ENCODE assay signal across 17 cellular contexts in genomic region chr2:167462379-167462778, GRCh38.
DNase-seq lines count a peak whose midpoint lies in the region; ATAC-seq and TF ChIP-seq lines count a peak whose summit lies in the region.
"Had no signal": no experiment of that assay in that cellular context is flagged by ENCODE, and none has a peak within 500 bp of the region (broad histone marks: within the 10 kb centered on the region; RNA-seq: fewer than 3 reads in every experiment).

No MANE protein-coding gene starts in this region.

- H3K36me3 ChIP-seq in SK-N-SH (replicated peaks in 1 of 2; ENCODE audit: control insufficient read depth in 1 of 2, insufficient read depth in 2 of 2, low read length in 1 of 2) = no peaks in the 10 kb centered on the region
- H3K36me3 ChIP-seq: BLaER1 treated with 17β-estradiol and CSF1 and Interleukin-3, amounts not matched to agents 10 nM and 100 nM had no signal

- no peaks in the 10 kb centered on the region for H4K20me1 ChIP-seq in SK-N-SH (ENCODE audit: insufficient read depth)
- H4K20me1 ChIP-seq: BLaER1 treated with 17β-estradiol and CSF1 and Interleukin-3, amounts not matched to agents 10 nM and 100 nM had no signal

- no peak overlapping the region for H3K4me2 ChIP-seq in SK-N-SH
- H3K4me2 ChIP-seq: A549; BLaER1 treated with 17β-estradiol and CSF1 and Interleukin-3, amounts not matched to agents 10 nM and 100 nM had no signal

- H3K27ac Mint-ChIP-seq in activated CD4-positive, alpha-beta memory T cell treated with anti-CD3 and anti-CD28 coated beads, Interleukin-2, amount 10 ng/mL, durations not matched to agents 7 days and 5 days = no peak overlapping the region
- H3K27ac Mint-ChIP-seq: B cell; CD4-positive, alpha-beta T cell; CD8-positive, alpha-beta T cell had no signal

- no peaks in the 10 kb centered on the region for H3K9me3 Mint-ChIP-seq in activated CD4-positive, alpha-beta memory T cell treated with anti-CD3 and anti-CD28 coated beads, Interleukin-2, amount 10 ng/mL, durations not matched to agents 7 days and 5 days

- H3K79me2 ChIP-seq in SK-N-SH (ENCODE audit: insufficient read depth) = no peaks in the 10 kb centered on the region

- TF ChIP-seq RAD21 in SK-N-SH (IDR thresholded peaks at IDR 0.05; ENCODE audit: low read length) = no peak

- H3K4me3 ChIP-seq in SK-N-SH (ENCODE audit: low read depth in 2 of 2, low read length in 1 of 2) = no peak overlapping the region
- H3K4me3 ChIP-seq: A549; BLaER1 treated with 17β-estradiol and CSF1 and Interleukin-3, amounts not matched to agents 10 nM and 100 nM had no signal

- WGBS in SK-N-SH (ENCODE audit: low lambda C conversion rate) = 58% methylated on average over 3 of the region's 3 CpGs

- no peaks in the 10 kb centered on the region for H3F3A ChIP-seq in SK-N-SH (replicated peaks; ENCODE audit: insufficient read depth)

- TF ChIP-seq CTCF in SK-N-SH (IDR thresholded peaks at IDR 0.05) = no peak

- POLR2A ChIA-PET in SK-N-SH (lab: Yijun Ruan, JAX) = no interaction called here
- POLR2A ChIA-PET in activated CD4-positive, alpha-beta memory T cell treated with anti-CD3 and anti-CD28 coated beads, Interleukin-2, amount 10 ng/mL, durations not matched to agents 7 days and 5 days (lab: Charles Lee) = no interaction called here

- peaks cover 8% of the 10 kb centered on the region for H3K9me3 ChIP-seq in SK-N-SH
- H3K9me3 ChIP-seq: A549 had no signal

- no peak for ATAC-seq in SK-N-SH treated with all-trans-retinoic acid at 6 μM for 48 hours
- ATAC-seq: A549; CD8-positive, alpha-beta T cell had no signal

- no peaks in the 10 kb centered on the region for H3K9me2 ChIP-seq in SK-N-SH

- no peaks in the 10 kb centered on the region for H3K4me1 ChIP-seq in SK-N-SH (ENCODE audit: control insufficient read depth in 1 of 2, insufficient read depth in 2 of 2, low read depth in 1 of 2, low read length in 1 of 2)
- H3K4me1 ChIP-seq: A549; BLaER1 treated with 17β-estradiol and CSF1 and Interleukin-3, amounts not matched to agents 10 nM and 100 nM; Caco-2 had no signal

- H3K36me3 Mint-ChIP-seq in activated CD4-positive, alpha-beta memory T cell treated with anti-CD3 and anti-CD28 coated beads, Interleukin-2, amount 10 ng/mL, durations not matched to agents 7 days and 5 days (ENCODE audit: low read depth) = no peaks in the 10 kb centered on the region
- H3K36me3 Mint-ChIP-seq: CD8-positive, alpha-beta T cell had no signal

- CTCF ChIA-PET in SK-N-SH (lab: Yijun Ruan, JAX) = no interaction called here
- CTCF ChIA-PET in activated CD4-positive, alpha-beta memory T cell treated with anti-CD3 and anti-CD28 coated beads, Interleukin-2, amount 10 ng/mL, durations not matched to agents 7 days and 5 days (lab: Charles Lee) = no interaction called here

- DNase-seq in SK-N-SH (no peak), SK-N-DZ (ENCODE audit: low spot score) (peak; percentile 40), RKO (ENCODE audit: low spot score) (no peak)
- no peak for DNase-seq in activated CD4-positive, alpha-beta memory T cell treated with anti-CD3 and anti-CD28 coated beads, Interleukin-2, amount 10 ng/mL, durations not matched to agents 7 days and 5 days
- DNase-seq: AML-193; Caco-2; Calu3; CD4-positive, alpha-beta T cell; CD8-positive, alpha-beta T cell; DMS79 treated with DMSO at 0.1 percent for 48 hours; GF-D8 had no signal

- H3K27me3 ChIP-seq in SK-N-SH (ENCODE audit: insufficient read depth) = no peaks in the 10 kb centered on the region
- H3K27me3 ChIP-seq: BLaER1 treated with 17β-estradiol and CSF1 and Interleukin-3, amounts not matched to agents 10 nM and 100 nM had no signal

- H3K27ac ChIP-seq in SK-N-SH (ENCODE audit: low read depth in 2 of 2, low read length in 1 of 2) = no peak overlapping the region
- H3K27ac ChIP-seq: 22Rv1; A549; BLaER1 treated with 17β-estradiol and CSF1 and Interleukin-3, amounts not matched to agents 10 nM and 100 nM; C4-2B had no signal

- H2AFZ ChIP-seq in SK-N-SH (ENCODE audit: low read depth) = no peak overlapping the region

- TF ChIP-seq EP300 in SK-N-SH (IDR thresholded peaks at IDR 0.05; ENCODE audit: borderline replicate concordance in 1 of 2, low read depth in 1 of 2, low read length in 1 of 2) = no peak

- H3K4me1 Mint-ChIP-seq in activated CD4-positive, alpha-beta memory T cell treated with anti-CD3 and anti-CD28 coated beads, Interleukin-2, amount 10 ng/mL, durations not matched to agents 7 days and 5 days = no peaks in the 10 kb centered on the region
- H3K4me1 Mint-ChIP-seq: B cell had no signal

- H3K27me3 Mint-ChIP-seq in activated CD4-positive, alpha-beta memory T cell treated with anti-CD3 and anti-CD28 coated beads, Interleukin-2, amount 10 ng/mL, durations not matched to agents 7 days and 5 days = no peaks in the 10 kb centered on the region
- H3K27me3 Mint-ChIP-seq: B cell; CD4-positive, alpha-beta T cell had no signal

- H3K9ac ChIP-seq in SK-N-SH = no peak overlapping the region
- H3K9ac ChIP-seq: BLaER1 treated with 17β-estradiol and CSF1 and Interleukin-3, amounts not matched to agents 10 nM and 100 nM had no signal

- H3K4me3 Mint-ChIP-seq in activated CD4-positive, alpha-beta memory T cell treated with anti-CD3 and anti-CD28 coated beads, Interleukin-2, amount 10 ng/mL, durations not matched to agents 7 days and 5 days = no peak overlapping the region
- H3K4me3 Mint-ChIP-seq: B cell; CD4-positive, alpha-beta T cell; CD8-positive, alpha-beta T cell had no signal

TF ChIP-seq in SK-N-SH treated with all-trans-retinoic acid at 6 μM for 48 hours, 23 proteins besides CTCF, POLR2A, EP300 and RAD21:
- TF ChIP-seq ZFP3 (CRISPR knock-in tag; IDR thresholded peaks at IDR 0.05) (peak; percentile 96), ESRRG (CRISPR knock-in tag; IDR thresholded peaks at IDR 0.05) (no peak), CSDC2 (CRISPR knock-in tag; IDR thresholded peaks at IDR 0.05) (no peak), POU6F1 (CRISPR knock-in tag; IDR thresholded peaks at IDR 0.05; ENCODE audit: borderline replicate concordance, low read depth) (no peak), PPARA (CRISPR knock-in tag; IDR thresholded peaks at IDR 0.05; ENCODE audit: borderline replicate concordance) (no peak), ZNF70 (CRISPR knock-in tag; IDR thresholded peaks at IDR 0.05) (no peak), RARB (CRISPR knock-in tag; IDR thresholded peaks at IDR 0.05) (no peak), GLIS3 (CRISPR knock-in tag; IDR thresholded peaks at IDR 0.05) (no peak)

TF ChIP-seq in SK-N-SH, 30 proteins besides CTCF, POLR2A, EP300 and RAD21:
- no peak for TF ChIP-seq JUND (IDR thresholded peaks at IDR 0.05)
- no peak for TF ChIP-seq PBX3 (IDR thresholded peaks at IDR 0.05)
- no peak for TF ChIP-seq GATA2 (CRISPR knock-in tag; IDR thresholded peaks at IDR 0.05)
- no peak for TF ChIP-seq CHD2 (IDR thresholded peaks at IDR 0.05; ENCODE audit: low read length, partially characterized antibody)
- TF ChIP-seq SIN3A (IDR thresholded peaks at IDR 0.05; ENCODE audit: borderline replicate concordance, low read depth, low read length) = no peak
- no peak for TF ChIP-seq NFIC (IDR thresholded peaks at IDR 0.05; ENCODE audit: borderline replicate concordance)
- TF ChIP-seq SMC3 (IDR thresholded peaks at IDR 0.05; ENCODE audit: low read depth, low read length) = no peak
- no peak for TF ChIP-seq YY1 (IDR thresholded peaks at IDR 0.05; ENCODE audit: low read depth)
- TF ChIP-seq FOXJ3 (CRISPR knock-in tag; IDR thresholded peaks at IDR 0.05) = no peak
- TF ChIP-seq FOSL2 (IDR thresholded peaks at IDR 0.05; ENCODE audit: borderline replicate concordance, low read depth) = no peak
- TF ChIP-seq, protein P1, sequence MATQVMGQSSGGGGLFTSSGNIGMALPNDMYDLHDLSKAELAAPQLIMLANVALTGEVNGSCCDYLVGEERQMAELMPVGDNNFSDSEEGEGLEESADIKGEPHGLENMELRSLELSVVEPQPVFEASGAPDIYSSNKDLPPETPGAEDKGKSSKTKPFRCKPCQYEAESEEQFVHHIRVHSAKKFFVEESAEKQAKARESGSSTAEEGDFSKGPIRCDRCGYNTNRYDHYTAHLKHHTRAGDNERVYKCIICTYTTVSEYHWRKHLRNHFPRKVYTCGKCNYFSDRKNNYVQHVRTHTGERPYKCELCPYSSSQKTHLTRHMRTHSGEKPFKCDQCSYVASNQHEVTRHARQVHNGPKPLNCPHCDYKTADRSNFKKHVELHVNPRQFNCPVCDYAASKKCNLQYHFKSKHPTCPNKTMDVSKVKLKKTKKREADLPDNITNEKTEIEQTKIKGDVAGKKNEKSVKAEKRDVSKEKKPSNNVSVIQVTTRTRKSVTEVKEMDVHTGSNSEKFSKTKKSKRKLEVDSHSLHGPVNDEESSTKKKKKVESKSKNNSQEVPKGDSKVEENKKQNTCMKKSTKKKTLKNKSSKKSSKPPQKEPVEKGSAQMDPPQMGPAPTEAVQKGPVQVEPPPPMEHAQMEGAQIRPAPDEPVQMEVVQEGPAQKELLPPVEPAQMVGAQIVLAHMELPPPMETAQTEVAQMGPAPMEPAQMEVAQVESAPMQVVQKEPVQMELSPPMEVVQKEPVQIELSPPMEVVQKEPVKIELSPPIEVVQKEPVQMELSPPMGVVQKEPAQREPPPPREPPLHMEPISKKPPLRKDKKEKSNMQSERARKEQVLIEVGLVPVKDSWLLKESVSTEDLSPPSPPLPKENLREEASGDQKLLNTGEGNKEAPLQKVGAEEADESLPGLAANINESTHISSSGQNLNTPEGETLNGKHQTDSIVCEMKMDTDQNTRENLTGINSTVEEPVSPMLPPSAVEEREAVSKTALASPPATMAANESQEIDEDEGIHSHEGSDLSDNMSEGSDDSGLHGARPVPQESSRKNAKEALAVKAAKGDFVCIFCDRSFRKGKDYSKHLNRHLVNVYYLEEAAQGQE (IDR thresholded peaks at IDR 0.05; ENCODE audit: low read depth, low read length) = no peak
- no peak for TF ChIP-seq MEF2A (IDR thresholded peaks at IDR 0.05; ENCODE audit: borderline replicate concordance, low read depth)
- no peak for TF ChIP-seq EZH2phosphoT487 (IDR thresholded peaks at IDR 0.05; ENCODE audit: borderline replicate concordance, low read depth)
